ENCODE assay signal across 1 cellular context in the genomic region with DNA sequence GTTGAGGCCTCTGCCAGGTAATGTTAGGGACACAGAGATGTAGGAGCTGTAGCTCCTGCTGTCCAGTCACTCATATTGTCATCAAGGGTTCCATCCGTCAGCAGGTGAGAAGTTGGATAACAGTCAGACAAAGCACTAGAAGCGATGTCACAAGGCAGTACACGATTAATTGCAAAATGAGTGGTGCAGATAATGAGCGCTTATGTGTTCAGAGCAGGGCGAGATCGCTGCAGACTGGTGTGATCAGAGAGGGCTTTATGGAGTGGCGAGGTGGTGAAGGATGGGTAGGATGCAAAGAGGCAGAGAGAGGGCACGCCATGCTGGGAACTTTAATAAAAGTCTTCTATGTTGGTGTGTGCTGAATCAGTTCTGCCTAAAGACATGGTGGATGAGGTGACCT.
TF ChIP-seq lines count a peak whose summit lies in the region.

No MANE protein-coding gene starts in this region.

TF ChIP-seq in K562, 482 proteins besides CTCF, POLR2A, EP300 and RAD21:
- TF ChIP-seq, protein P1, sequence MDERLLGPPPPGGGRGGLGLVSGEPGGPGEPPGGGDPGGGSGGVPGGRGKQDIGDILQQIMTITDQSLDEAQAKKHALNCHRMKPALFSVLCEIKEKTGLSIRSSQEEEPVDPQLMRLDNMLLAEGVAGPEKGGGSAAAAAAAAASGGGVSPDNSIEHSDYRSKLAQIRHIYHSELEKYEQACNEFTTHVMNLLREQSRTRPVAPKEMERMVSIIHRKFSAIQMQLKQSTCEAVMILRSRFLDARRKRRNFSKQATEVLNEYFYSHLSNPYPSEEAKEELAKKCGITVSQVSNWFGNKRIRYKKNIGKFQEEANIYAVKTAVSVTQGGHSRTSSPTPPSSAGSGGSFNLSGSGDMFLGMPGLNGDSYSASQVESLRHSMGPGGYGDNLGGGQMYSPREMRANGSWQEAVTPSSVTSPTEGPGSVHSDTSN (CRISPR knock-in tag; IDR thresholded peaks at IDR 0.05; ENCODE audit: low read depth): no peak
- TF ChIP-seq, protein P1 (tag; conservative IDR thresholded peaks at IDR 0.05; ENCODE audit: low read depth): peak; percentile 36; the same call in 1 of the 2 replicates
- TF ChIP-seq ARID1B (IDR thresholded peaks at IDR 0.05) (peak; percentile 38; the same call in 1 of the 2 replicates), MCM2 (IDR thresholded peaks at IDR 0.05; ENCODE audit: low read depth) (no peak), MEIS2 (IDR thresholded peaks at IDR 0.05; ENCODE audit: partially characterized antibody) (peak; percentile 71), ZNF589 (CRISPR knock-in tag; IDR thresholded peaks at IDR 0.05; ENCODE audit: low read depth) (no peak), ZNF551 (CRISPR knock-in tag; IDR thresholded peaks at IDR 0.05) (no peak), CBFA2T3 (IDR thresholded peaks at IDR 0.05) (peak; percentile 62), PHF20 (IDR thresholded peaks at IDR 0.05; ENCODE audit: partially characterized antibody) (no peak), XRCC4 (IDR thresholded peaks at IDR 0.05; ENCODE audit: extremely low read depth, insufficient read depth, insufficient read length) (no peak), ZNF436 (CRISPR knock-in tag; IDR thresholded peaks at IDR 0.05) (no peak), SOX6 (IDR thresholded peaks at IDR 0.05) (peak; percentile 44), ZNF133 (CRISPR knock-in tag; IDR thresholded peaks at IDR 0.05) (no peak), ZNF699 (CRISPR knock-in tag; IDR thresholded peaks at IDR 0.05; ENCODE audit: insufficient replicate concordance) (no peak), TEAD4 (IDR thresholded peaks at IDR 0.05; ENCODE audit: low read length) (peak; percentile 28; the same call in 1 of the 2 replicates), TEAD4 (CRISPR knock-in tag; IDR thresholded peaks at IDR 0.05; ENCODE audit: borderline replicate concordance) (no peak), ZEB2 (IDR thresholded peaks at IDR 0.05) (no peak), SMARCB1 (IDR thresholded peaks at IDR 0.05; ENCODE audit: insufficient read length, low read depth) (no peak), MECOM (CRISPR knock-in tag; IDR thresholded peaks at IDR 0.05) (no peak), EHMT2 (IDR thresholded peaks at IDR 0.05) (no peak), TCF3 (CRISPR knock-in tag; IDR thresholded peaks at IDR 0.05) (peak; percentile 56), ZNF586 (CRISPR knock-in tag; conservative IDR thresholded peaks at IDR 0.05) (no peak), SIRT6 (IDR thresholded peaks at IDR 0.05; ENCODE audit: low read depth, low read length) (no peak), MYBL2 (IDR thresholded peaks at IDR 0.05; ENCODE audit: low read depth) (no peak), MYBL2 (CRISPR knock-in tag; IDR thresholded peaks at IDR 0.05; ENCODE audit: borderline replicate concordance) (no peak), TAL1 (IDR thresholded peaks at IDR 0.05) (0 out of 2 replicates have a peak, but pooled peaks have one; percentile 37)
- TF ChIP-seq, protein P2, sequence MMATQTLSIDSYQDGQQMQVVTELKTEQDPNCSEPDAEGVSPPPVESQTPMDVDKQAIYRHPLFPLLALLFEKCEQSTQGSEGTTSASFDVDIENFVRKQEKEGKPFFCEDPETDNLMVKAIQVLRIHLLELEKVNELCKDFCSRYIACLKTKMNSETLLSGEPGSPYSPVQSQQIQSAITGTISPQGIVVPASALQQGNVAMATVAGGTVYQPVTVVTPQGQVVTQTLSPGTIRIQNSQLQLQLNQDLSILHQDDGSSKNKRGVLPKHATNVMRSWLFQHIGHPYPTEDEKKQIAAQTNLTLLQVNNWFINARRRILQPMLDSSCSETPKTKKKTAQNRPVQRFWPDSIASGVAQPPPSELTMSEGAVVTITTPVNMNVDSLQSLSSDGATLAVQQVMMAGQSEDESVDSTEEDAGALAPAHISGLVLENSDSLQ (IDR thresholded peaks at IDR 0.05): peak; percentile 31; the same call in 1 of the 2 replicates
- TF ChIP-seq, protein P3, sequence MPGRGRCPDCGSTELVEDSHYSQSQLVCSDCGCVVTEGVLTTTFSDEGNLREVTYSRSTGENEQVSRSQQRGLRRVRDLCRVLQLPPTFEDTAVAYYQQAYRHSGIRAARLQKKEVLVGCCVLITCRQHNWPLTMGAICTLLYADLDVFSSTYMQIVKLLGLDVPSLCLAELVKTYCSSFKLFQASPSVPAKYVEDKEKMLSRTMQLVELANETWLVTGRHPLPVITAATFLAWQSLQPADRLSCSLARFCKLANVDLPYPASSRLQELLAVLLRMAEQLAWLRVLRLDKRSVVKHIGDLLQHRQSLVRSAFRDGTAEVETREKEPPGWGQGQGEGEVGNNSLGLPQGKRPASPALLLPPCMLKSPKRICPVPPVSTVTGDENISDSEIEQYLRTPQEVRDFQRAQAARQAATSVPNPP (IDR thresholded peaks at IDR 0.05; ENCODE audit: borderline replicate concordance, insufficient read depth, insufficient read length): no peak
- TF ChIP-seq, protein P4, sequence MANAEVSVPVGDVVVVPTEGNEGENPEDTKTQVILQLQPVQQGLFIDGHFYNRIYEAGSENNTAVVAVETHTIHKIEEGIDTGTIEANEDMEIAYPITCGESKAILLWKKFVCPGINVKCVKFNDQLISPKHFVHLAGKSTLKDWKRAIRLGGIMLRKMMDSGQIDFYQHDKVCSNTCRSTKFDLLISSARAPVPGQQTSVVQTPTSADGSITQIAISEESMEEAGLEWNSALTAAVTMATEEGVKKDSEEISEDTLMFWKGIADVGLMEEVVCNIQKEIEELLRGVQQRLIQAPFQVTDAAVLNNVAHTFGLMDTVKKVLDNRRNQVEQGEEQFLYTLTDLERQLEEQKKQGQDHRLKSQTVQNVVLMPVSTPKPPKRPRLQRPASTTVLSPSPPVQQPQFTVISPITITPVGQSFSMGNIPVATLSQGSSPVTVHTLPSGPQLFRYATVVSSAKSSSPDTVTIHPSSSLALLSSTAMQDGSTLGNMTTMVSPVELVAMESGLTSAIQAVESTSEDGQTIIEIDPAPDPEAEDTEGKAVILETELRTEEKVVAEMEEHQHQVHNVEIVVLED (CRISPR knock-in tag; IDR thresholded peaks at IDR 0.05): no peak
- TF ChIP-seq, protein P5, sequence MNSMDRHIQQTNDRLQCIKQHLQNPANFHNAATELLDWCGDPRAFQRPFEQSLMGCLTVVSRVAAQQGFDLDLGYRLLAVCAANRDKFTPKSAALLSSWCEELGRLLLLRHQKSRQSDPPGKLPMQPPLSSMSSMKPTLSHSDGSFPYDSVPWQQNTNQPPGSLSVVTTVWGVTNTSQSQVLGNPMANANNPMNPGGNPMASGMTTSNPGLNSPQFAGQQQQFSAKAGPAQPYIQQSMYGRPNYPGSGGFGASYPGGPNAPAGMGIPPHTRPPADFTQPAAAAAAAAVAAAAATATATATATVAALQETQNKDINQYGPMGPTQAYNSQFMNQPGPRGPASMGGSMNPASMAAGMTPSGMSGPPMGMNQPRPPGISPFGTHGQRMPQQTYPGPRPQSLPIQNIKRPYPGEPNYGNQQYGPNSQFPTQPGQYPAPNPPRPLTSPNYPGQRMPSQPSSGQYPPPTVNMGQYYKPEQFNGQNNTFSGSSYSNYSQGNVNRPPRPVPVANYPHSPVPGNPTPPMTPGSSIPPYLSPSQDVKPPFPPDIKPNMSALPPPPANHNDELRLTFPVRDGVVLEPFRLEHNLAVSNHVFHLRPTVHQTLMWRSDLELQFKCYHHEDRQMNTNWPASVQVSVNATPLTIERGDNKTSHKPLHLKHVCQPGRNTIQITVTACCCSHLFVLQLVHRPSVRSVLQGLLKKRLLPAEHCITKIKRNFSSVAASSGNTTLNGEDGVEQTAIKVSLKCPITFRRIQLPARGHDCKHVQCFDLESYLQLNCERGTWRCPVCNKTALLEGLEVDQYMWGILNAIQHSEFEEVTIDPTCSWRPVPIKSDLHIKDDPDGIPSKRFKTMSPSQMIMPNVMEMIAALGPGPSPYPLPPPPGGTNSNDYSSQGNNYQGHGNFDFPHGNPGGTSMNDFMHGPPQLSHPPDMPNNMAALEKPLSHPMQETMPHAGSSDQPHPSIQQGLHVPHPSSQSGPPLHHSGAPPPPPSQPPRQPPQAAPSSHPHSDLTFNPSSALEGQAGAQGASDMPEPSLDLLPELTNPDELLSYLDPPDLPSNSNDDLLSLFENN (IDR thresholded peaks at IDR 0.05; ENCODE audit: low read depth in 2 of 2, low read length in 2 of 2): no peak
- TF ChIP-seq, protein P6, sequence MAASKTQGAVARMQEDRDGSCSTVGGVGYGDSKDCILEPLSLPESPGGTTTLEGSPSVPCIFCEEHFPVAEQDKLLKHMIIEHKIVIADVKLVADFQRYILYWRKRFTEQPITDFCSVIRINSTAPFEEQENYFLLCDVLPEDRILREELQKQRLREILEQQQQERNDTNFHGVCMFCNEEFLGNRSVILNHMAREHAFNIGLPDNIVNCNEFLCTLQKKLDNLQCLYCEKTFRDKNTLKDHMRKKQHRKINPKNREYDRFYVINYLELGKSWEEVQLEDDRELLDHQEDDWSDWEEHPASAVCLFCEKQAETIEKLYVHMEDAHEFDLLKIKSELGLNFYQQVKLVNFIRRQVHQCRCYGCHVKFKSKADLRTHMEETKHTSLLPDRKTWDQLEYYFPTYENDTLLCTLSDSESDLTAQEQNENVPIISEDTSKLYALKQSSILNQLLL (CRISPR knock-in tag; IDR thresholded peaks at IDR 0.05; ENCODE audit: borderline replicate concordance): no peak
- TF ChIP-seq, protein P7, sequence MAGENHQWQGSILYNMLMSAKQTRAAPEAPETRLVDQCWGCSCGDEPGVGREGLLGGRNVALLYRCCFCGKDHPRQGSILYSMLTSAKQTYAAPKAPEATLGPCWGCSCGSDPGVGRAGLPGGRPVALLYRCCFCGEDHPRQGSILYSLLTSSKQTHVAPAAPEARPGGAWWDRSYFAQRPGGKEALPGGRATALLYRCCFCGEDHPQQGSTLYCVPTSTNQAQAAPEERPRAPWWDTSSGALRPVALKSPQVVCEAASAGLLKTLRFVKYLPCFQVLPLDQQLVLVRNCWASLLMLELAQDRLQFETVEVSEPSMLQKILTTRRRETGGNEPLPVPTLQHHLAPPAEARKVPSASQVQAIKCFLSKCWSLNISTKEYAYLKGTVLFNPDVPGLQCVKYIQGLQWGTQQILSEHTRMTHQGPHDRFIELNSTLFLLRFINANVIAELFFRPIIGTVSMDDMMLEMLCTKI (IDR thresholded peaks at IDR 0.05; ENCODE audit: partially characterized antibody): no peak
